Comparison of ENCODE assay signal across 17 cellular contexts in genomic region chr5:80156156-80156555, GRCh38.
DNase-seq lines count a peak whose midpoint lies in the region; ATAC-seq and TF ChIP-seq lines count a peak whose summit lies in the region.
"Had no signal": no experiment of that assay in that cellular context is flagged by ENCODE, and none has a peak within 500 bp of the region (broad histone marks: within the 10 kb centered on the region; RNA-seq: fewer than 3 reads in every experiment).

No MANE protein-coding gene starts in this region.

- peaks cover 38% of the 10 kb centered on the region for H3K4me1 ChIP-seq in CD4-positive, alpha-beta memory T cell (ENCODE audit: insufficient read depth, low read length)

- peaks cover 45% of the 10 kb centered on the region for H3K36me3 ChIP-seq in CD4-positive, alpha-beta memory T cell (ENCODE audit: insufficient read depth, low read length)

- H3K4me3 ChIP-seq in CD4-positive, alpha-beta memory T cell (ENCODE audit: low read length in 2 of 2): no peak overlapping the region
- no peak overlapping the region for H3K4me3 ChIP-seq in astrocyte of the spinal cord (ENCODE audit: low read depth, low read length)
- H3K4me3 ChIP-seq in foreskin fibroblast (ENCODE audit: low read depth in 1 of 2, low read length in 2 of 2): no peak overlapping the region
- H3K4me3 ChIP-seq: SJSA1 had no signal

- no peaks in the 10 kb centered on the region for H3K9me3 Mint-ChIP-seq in CD4-positive, alpha-beta memory T cell
- no peaks in the 10 kb centered on the region for H3K9me3 Mint-ChIP-seq in naive thymus-derived CD8-positive, alpha-beta T cell

- H3K4me1 Mint-ChIP-seq in CD4-positive, alpha-beta memory T cell: peaks cover 36 to 70% (median 50%) of the 10 kb centered on the region in 4 donors
- H3K4me1 Mint-ChIP-seq in naive thymus-derived CD8-positive, alpha-beta T cell: peaks cover 15 to 81% (median 57%) of the 10 kb centered on the region in 4 donors

- no peaks in the 10 kb centered on the region for H3K27me3 ChIP-seq in CD4-positive, alpha-beta memory T cell (ENCODE audit: insufficient read depth, low read length)
- H3K27me3 ChIP-seq: SJSA1 had no signal

- intact Hi-C loops in CD4-positive, alpha-beta memory T cell (cut with micrococcal nuclease): no loop called here
- intact Hi-C loops in sciatic nerve (cut with DNase I): no loop called here

- H3K4me3 Mint-ChIP-seq in CD4-positive, alpha-beta memory T cell: no peak overlapping the region
- peak overlapping the region in 1 of 10 donors; percentile 30 for H3K4me3 Mint-ChIP-seq in naive thymus-derived CD8-positive, alpha-beta T cell
- H3K4me3 Mint-ChIP-seq: B cell, naive B cell had no signal

- H3K27ac Mint-ChIP-seq in CD4-positive, alpha-beta memory T cell: peak overlapping the region in 6 of 7 donors; percentile 18 to 90 (median 66)
- peak overlapping the region; percentile 86 to 99 (median 94) for H3K27ac Mint-ChIP-seq in naive thymus-derived CD8-positive, alpha-beta T cell
- H3K27ac Mint-ChIP-seq: B cell had no signal

- TF ChIP-seq CTCF in astrocyte of the spinal cord (IDR thresholded peaks at IDR 0.05; ENCODE audit: low read depth, low read length) (no peak), foreskin fibroblast (IDR thresholded peaks at IDR 0.05; ENCODE audit: low read depth, low read length) (no peak)

- H3K36me3 Mint-ChIP-seq in CD4-positive, alpha-beta memory T cell: peaks cover 78 to 79% of the 10 kb centered on the region in 2 donors
- peaks cover under 1 to 87% (median 50%) of the 10 kb centered on the region in 3 donors for H3K36me3 Mint-ChIP-seq in naive thymus-derived CD8-positive, alpha-beta T cell

- no peak overlapping the region for H3K27ac ChIP-seq in CD4-positive, alpha-beta memory T cell (ENCODE audit: low read depth, low read length)
- H3K27ac ChIP-seq: SJSA1 had no signal

- no peaks in the 10 kb centered on the region for H3K9me3 ChIP-seq in CD4-positive, alpha-beta memory T cell (ENCODE audit: control insufficient read depth in 1 of 2, low read length in 2 of 2)
- H3K9me3 ChIP-seq: SJSA1 had no signal

- H3K27me3 Mint-ChIP-seq in CD4-positive, alpha-beta memory T cell: no peaks in the 10 kb centered on the region
- H3K27me3 Mint-ChIP-seq in naive thymus-derived CD8-positive, alpha-beta T cell: no peaks in the 10 kb centered on the region
- H3K27me3 Mint-ChIP-seq: B cell, naive B cell had no signal

- no peak for DNase-seq in CD4-positive, alpha-beta memory T cell
- peak; percentile 88 for DNase-seq in ELF-1 (ENCODE audit: low read depth, low spot score)
- peak; percentile 51 for DNase-seq in astrocyte of the spinal cord (ENCODE audit: low read depth, low spot score)
- DNase-seq in naive thymus-derived CD8-positive, alpha-beta T cell: no peak
- no peak for DNase-seq in foreskin fibroblast
- DNase-seq in sciatic nerve (ENCODE audit: low spot score): no peak
- DNase-seq: activated CD4-positive, alpha-beta T cell treated with anti-CD3 and anti-CD28 coated beads, Interleukin-2, amount 50 U/mL, for 1 hour; anterior cingulate cortex; effector CD8-positive, alpha-beta T cell; naive B cell; NCI-H1694 treated with DMSO at 0.1 percent for 48 hours; stimulated activated CD4-positive, alpha-beta T cell treated with anti-CD3 and anti-CD28 coated beads, Interleukin-2, amount 100 ng/mL, for 24 hours; T1000 had no signal

- in situ Hi-C loops in astrocyte of the spinal cord (cut with HindIII; ENCODE audit: low sequenced_read_pairs): no loop called here

- CTCF ChIA-PET in CD4-positive, alpha-beta memory T cell (lab: Charles Lee; ENCODE audit: partially characterized antibody): interaction anchor here (1.2 to 2.4 kb wide), 4 partner anchors 9 to 119 kb away, joined by 5 to 6 read pairs (median 6); no protein-coding TSS in a partner anchor

- POLR2A ChIA-PET in CD4-positive, alpha-beta memory T cell (lab: Charles Lee; ENCODE audit: partially characterized antibody): interaction anchor here (0.9 to 7.2 kb wide), 6 partner anchors 16 to 99 kb away, joined by 3 to 61 read pairs (median 6); partner anchors contain the start of gene SERINC5
- POLR2A ChIA-PET in naive thymus-derived CD8-positive, alpha-beta T cell (lab: Charles Lee): interaction anchor here (1.0 to 1.2 kb wide), 5 partner anchors 12 to 100 kb away, joined by 3 to 6 read pairs (median 4); partner anchors contain the start of gene SERINC5

- no peak for ATAC-seq in naive thymus-derived CD8-positive, alpha-beta T cell
- no peak for ATAC-seq in SK-N-SH treated with all-trans-retinoic acid at 6 μM for 48 hours
- ATAC-seq in sciatic nerve: no peak
- no peak for ATAC-seq in GM18511 (IDR thresholded peaks at IDR 0.05; ENCODE audit: unreplicated experiment)

TF ChIP-seq in SK-N-SH treated with all-trans-retinoic acid at 6 μM for 48 hours, 23 proteins besides CTCF, POLR2A, EP300 and RAD21:
- TF ChIP-seq, protein P1, sequence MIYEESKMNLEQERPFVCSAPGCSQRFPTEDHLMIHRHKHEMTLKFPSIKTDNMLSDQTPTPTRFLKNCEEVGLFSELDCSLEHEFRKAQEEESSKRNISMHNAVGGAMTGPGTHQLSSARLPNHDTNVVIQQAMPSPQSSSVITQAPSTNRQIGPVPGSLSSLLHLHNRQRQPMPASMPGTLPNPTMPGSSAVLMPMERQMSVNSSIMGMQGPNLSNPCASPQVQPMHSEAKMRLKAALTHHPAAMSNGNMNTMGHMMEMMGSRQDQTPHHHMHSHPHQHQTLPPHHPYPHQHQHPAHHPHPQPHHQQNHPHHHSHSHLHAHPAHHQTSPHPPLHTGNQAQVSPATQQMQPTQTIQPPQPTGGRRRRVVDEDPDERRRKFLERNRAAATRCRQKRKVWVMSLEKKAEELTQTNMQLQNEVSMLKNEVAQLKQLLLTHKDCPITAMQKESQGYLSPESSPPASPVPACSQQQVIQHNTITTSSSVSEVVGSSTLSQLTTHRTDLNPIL (CRISPR knock-in tag; IDR thresholded peaks at IDR 0.05; ENCODE audit: low read depth): no peak
- TF ChIP-seq TSHZ2 (CRISPR knock-in tag; IDR thresholded peaks at IDR 0.05) (no peak), OSR1 (CRISPR knock-in tag; IDR thresholded peaks at IDR 0.05) (no peak), ISL1 (CRISPR knock-in tag; IDR thresholded peaks at IDR 0.05) (no peak), SNAI2 (CRISPR knock-in tag; IDR thresholded peaks at IDR 0.05) (no peak), ZNF70 (CRISPR knock-in tag; IDR thresholded peaks at IDR 0.05) (no peak), ZNF565 (CRISPR knock-in tag; conservative IDR thresholded peaks at IDR 0.05; ENCODE audit: low read depth) (no peak), ZFP30 (CRISPR knock-in tag; IDR thresholded peaks at IDR 0.05) (no peak), BACH2 (CRISPR knock-in tag; IDR thresholded peaks at IDR 0.05; ENCODE audit: borderline replicate concordance) (no peak), ZFP3 (CRISPR knock-in tag; IDR thresholded peaks at IDR 0.05) (no peak), ZC3H10 (CRISPR knock-in tag; IDR thresholded peaks at IDR 0.05) (no peak)
TF ChIP-seq in SK-N-SH treated with all-trans-retinoic acid at 6 μM for 48 hours: peak in this region for 0.

Comparison
In these comparisons a context has a peak if more than half of its experiments do, and no peak if none do; other contexts are left out.
1. DNase-seq: peak in ELF-1 (single experiment) and astrocyte of the spinal cord (single experiment); none in CD4-positive, alpha-beta memory T cell (0 of 5), naive thymus-derived CD8-positive, alpha-beta T cell (0 of 10), foreskin fibroblast (0 of 2) and sciatic nerve (single experiment).